ENCODE assay signal across 36 cellular contexts in the genomic region with DNA sequence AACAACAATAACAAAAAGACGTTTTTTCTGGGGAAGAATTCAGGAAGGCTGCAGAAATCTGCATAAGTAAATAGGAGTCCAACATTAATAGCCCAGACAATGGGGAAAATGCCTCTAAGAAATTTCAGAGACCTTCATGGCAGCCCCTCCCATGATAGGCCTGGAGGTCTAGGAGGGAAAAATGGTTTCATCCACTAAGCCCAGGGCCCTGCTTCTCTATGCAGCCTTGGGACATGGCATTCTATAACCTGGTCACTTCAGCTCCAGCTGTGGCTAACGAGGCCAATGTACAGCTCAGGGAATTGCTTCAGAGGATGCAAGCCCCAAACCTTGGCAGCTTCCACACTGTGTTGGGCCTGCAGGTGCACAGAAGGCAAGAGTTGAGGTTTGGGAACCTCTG.
"Had no signal": no experiment of that assay in that cellular context is flagged by ENCODE, and none has a peak within 500 bp of the region (broad histone marks: within the 10 kb centered on the region; RNA-seq: fewer than 3 reads in every experiment).

No MANE protein-coding gene starts in this region.

- H3K4me3 ChIP-seq: MG63 had no signal

- DNase-seq: Karpas-422, Kasumi-1, MG63, MM.1S, MV-4-11, NCI-H1048, NCI-H1092, NCI-H1092 treated with DMSO at 0.1 percent for 48 hours, NCI-H1105, NCI-H1105 treated with DMSO at 0.1 percent for 48 hours, NCI-H1417, NCI-H1417 treated with DMSO at 0.1 percent for 48 hours, NCI-H1436, NCI-H1436 treated with DMSO at 0.1 percent for 48 hours, NCI-H146, NCI-H1694, NCI-H1694 treated with DMSO at 0.1 percent for 48 hours, NCI-H187, NCI-H187 treated with DMSO at 0.1 percent for 48 hours, NCI-H1930, NCI-H2029, NCI-H2029 treated with DMSO at 0.1 percent for 48 hours, NCI-H2081, NCI-H2081 treated with DMSO at 0.1 percent for 48 hours, NCI-H2107, NCI-H2171, NCI-H2171 treated with DMSO at 0.1 percent for 48 hours, NCI-H2227 treated with DMSO at 0.1 percent for 48 hours, NCI-H226, NCI-H345, NCI-H446, NCI-H446 treated with DMSO at 0.1 percent for 48 hours, NCI-H510A, NCI-H510A treated with DMSO at 0.1 percent for 48 hours, NCI-H524, NCI-H524 treated with DMSO at 0.1 percent for 48 hours had no signal

- H3K36me3 ChIP-seq: MG63 had no signal
